ENCODE assay signal across 19 cellular contexts in genomic region chr6:6461138-6461537, GRCh38.
DNase-seq lines count a peak whose midpoint lies in the region; ATAC-seq, FAIRE-seq and TF ChIP-seq lines count a peak whose summit lies in the region.
"Had no signal": no experiment of that assay in that cellular context is flagged by ENCODE, and none has a peak within 500 bp of the region (broad histone marks: within the 10 kb centered on the region; RNA-seq: fewer than 3 reads in every experiment).

No MANE protein-coding gene starts in this region.

- H2AFZ ChIP-seq in MM.1S (ENCODE audit: low read length) = peak overlapping the region; percentile 38; the same call in 1 of the 2 replicates

- no peaks in the 10 kb centered on the region for H3K9me3 ChIP-seq in MM.1S (replicated peaks; ENCODE audit: insufficient read depth, low read length)
- peaks cover 5% of the 10 kb centered on the region for H3K9me3 ChIP-seq in left ventricle myocardium inferior (replicated peaks)
- no peaks in the 10 kb centered on the region for H3K9me3 ChIP-seq in CD8-positive, alpha-beta T cell (ENCODE audit: low read length)
- no peaks in the 10 kb centered on the region for H3K9me3 ChIP-seq in colonic mucosa

- CTCF ChIA-PET in CD8-positive, alpha-beta T cell (lab: Charles Lee) = no interaction called here

- H3K36me3 ChIP-seq in MM.1S (replicated peaks; ENCODE audit: insufficient read depth, low read length) = no peaks in the 10 kb centered on the region
- H3K36me3 ChIP-seq in left ventricle myocardium inferior = no peaks in the 10 kb centered on the region
- no peaks in the 10 kb centered on the region for H3K36me3 ChIP-seq in CD8-positive, alpha-beta T cell (ENCODE audit: insufficient read depth, low read length)
- no peaks in the 10 kb centered on the region for H3K36me3 ChIP-seq in colonic mucosa

- H3K27me3 Mint-ChIP-seq in CD8-positive, alpha-beta T cell (ENCODE audit: low read depth) = peaks cover 16% of the 10 kb centered on the region

- peak overlapping the region; percentile 71 for H3K4me2 ChIP-seq in MM.1S (ENCODE audit: low read depth, low read length)

- in situ Hi-C loops in astrocyte of the spinal cord (cut with HindIII; ENCODE audit: low sequenced_read_pairs) = no loop called here

- no peak overlapping the region for H3K4me3 Mint-ChIP-seq in CD8-positive, alpha-beta T cell
- H3K4me3 Mint-ChIP-seq: B cell had no signal

- no peaks in the 10 kb centered on the region for H3K9me2 ChIP-seq in MM.1S (replicated peaks; ENCODE audit: insufficient read depth, low read length)

- peaks cover 17% of the 10 kb centered on the region for H3F3A ChIP-seq in MM.1S (ENCODE audit: insufficient read depth, low read length)

- TF ChIP-seq CTCF in MM.1S (IDR thresholded peaks at IDR 0.05; ENCODE audit: low read length) = no peak
- no peak for TF ChIP-seq CTCF in astrocyte of the spinal cord (IDR thresholded peaks at IDR 0.05; ENCODE audit: low read depth, low read length)
- TF ChIP-seq CTCF in left ventricle myocardium inferior (IDR thresholded peaks at IDR 0.05; ENCODE audit: borderline replicate concordance) = no peak
- TF ChIP-seq CTCF in CD8-positive, alpha-beta T cell (IDR thresholded peaks at IDR 0.05) = no peak
- TF ChIP-seq CTCF in colonic mucosa (IDR thresholded peaks at IDR 0.05) = no peak

- H3K9me3 Mint-ChIP-seq in CD8-positive, alpha-beta T cell = peaks cover 3% of the 10 kb centered on the region

- H3K27ac ChIP-seq in MM.1S (ENCODE audit: low read length) (peak overlapping the region; percentile 41; the same call in 1 of the 2 replicates), left ventricle myocardium inferior (replicated peaks) (no peak overlapping the region), colonic mucosa (no peak overlapping the region)
- no peak overlapping the region for H3K27ac ChIP-seq in CD8-positive, alpha-beta T cell (ENCODE audit: low read depth, low read length)

- H4K20me1 ChIP-seq in MM.1S (ENCODE audit: insufficient read depth, low read length) = no peaks in the 10 kb centered on the region

- no peaks in the 10 kb centered on the region for H3K4me1 Mint-ChIP-seq in CD8-positive, alpha-beta T cell (ENCODE audit: low read depth)
- H3K4me1 Mint-ChIP-seq: B cell; CD4-positive, alpha-beta memory T cell had no signal

- H3K9ac ChIP-seq in MM.1S (ENCODE audit: low read length) (no peak overlapping the region), colonic mucosa (ENCODE audit: low read depth in 2 of 2, low read length in 2 of 2) (no peak overlapping the region)

- TF ChIP-seq POLR2A in GM12891 (IDR thresholded peaks at IDR 0.05; ENCODE audit: low read depth, low read length) = no peak

- intact Hi-C loops in left ventricle myocardium inferior (cut with micrococcal nuclease) = no loop called here
- intact Hi-C loops in CD8-positive, alpha-beta T cell (cut with DNase I, micrococcal nuclease) = no loop called here
- intact Hi-C loops in colonic mucosa (cut with DNase I) = no loop called here

- H3K4me3 ChIP-seq in MM.1S (ENCODE audit: low read length) (peak overlapping the region; percentile 17; the same call in 1 of the 2 replicates), astrocyte of the spinal cord (ENCODE audit: low read depth, low read length) (no peak overlapping the region), left ventricle myocardium inferior (no peak overlapping the region), colonic mucosa (no peak overlapping the region)
- no peak overlapping the region for H3K4me3 ChIP-seq in CD8-positive, alpha-beta T cell (ENCODE audit: low read depth, low read length)

- H3K27me3 ChIP-seq in MM.1S (replicated peaks; ENCODE audit: insufficient read depth, low read length) = no peaks in the 10 kb centered on the region
- H3K27me3 ChIP-seq in left ventricle myocardium inferior (ENCODE audit: low read depth) = no peaks in the 10 kb centered on the region
- no peaks in the 10 kb centered on the region for H3K27me3 ChIP-seq in CD8-positive, alpha-beta T cell (ENCODE audit: insufficient read depth, low read length)
- H3K27me3 ChIP-seq in colonic mucosa = no peaks in the 10 kb centered on the region

- POLR2A ChIA-PET in CD8-positive, alpha-beta T cell (lab: Charles Lee) = no interaction called here

- FAIRE-seq in GM12891 (lab: Jason Lieb, UNC) = peak; percentile 57
- no peak for FAIRE-seq in urothelium cell line (lab: Jason Lieb, UNC)
- FAIRE-seq: HepG2 had no signal

- DNase-seq in GM12891 (ENCODE audit: insufficient read length, low spot score) = no peak
- peak; percentile 83 for DNase-seq in MM.1S
- DNase-seq in astrocyte of the spinal cord (ENCODE audit: low read depth, low spot score) = peak; percentile 2
- DNase-seq in urothelium cell line (ENCODE audit: low spot score) = peak; percentile 59
- DNase-seq in left ventricle myocardium inferior = no peak
- DNase-seq in CD8-positive, alpha-beta T cell = no peak
- DNase-seq in colonic mucosa = no peak
- DNase-seq: Calu3; CD4-positive, alpha-beta memory T cell; EL; KG1; NCI-H1092 treated with DMSO at 0.1 percent for 48 hours; NCI-H146; NCI-H2081; NCI-H524 treated with DMSO at 0.1 percent for 48 hours; SW 1271 had no signal

- no peak for ATAC-seq in CD8-positive, alpha-beta T cell
- ATAC-seq: HepG2, Panc1 had no signal

- no peaks in the 10 kb centered on the region for H3K36me3 Mint-ChIP-seq in CD8-positive, alpha-beta T cell
- H3K36me3 Mint-ChIP-seq: CD4-positive, alpha-beta memory T cell had no signal

- no peak overlapping the region for H3K27ac Mint-ChIP-seq in CD8-positive, alpha-beta T cell
- H3K27ac Mint-ChIP-seq: B cell had no signal

- no peaks in the 10 kb centered on the region for H3K79me2 ChIP-seq in MM.1S (ENCODE audit: low read length)

- peaks cover 20% of the 10 kb centered on the region for H3K4me1 ChIP-seq in MM.1S (ENCODE audit: low read length)
- H3K4me1 ChIP-seq in left ventricle myocardium inferior = no peaks in the 10 kb centered on the region
- H3K4me1 ChIP-seq in CD8-positive, alpha-beta T cell (ENCODE audit: insufficient read depth, low read length) = no peaks in the 10 kb centered on the region
- no peaks in the 10 kb centered on the region for H3K4me1 ChIP-seq in colonic mucosa

TF ChIP-seq in GM12891, 5 proteins besides CTCF, POLR2A, EP300 and RAD21:
- TF ChIP-seq SPI1 (IDR thresholded peaks at IDR 0.05; ENCODE audit: low read depth, low read length) (no peak), TAF1 (IDR thresholded peaks at IDR 0.05; ENCODE audit: low read depth, low read length) (no peak), POLR2AphosphoS5 (IDR thresholded peaks at IDR 0.05; ENCODE audit: low read depth, low read length) (no peak), PAX5 (IDR thresholded peaks at IDR 0.05; ENCODE audit: insufficient read depth, low read length, severe bottlenecking) (no peak), POU2F2 (IDR thresholded peaks at IDR 0.05; ENCODE audit: low read depth, low read length) (no peak)

Comparison
In these comparisons a context has a peak if more than half of its experiments do, and no peak if none do; other contexts are left out.
1. DNase-seq: peak in MM.1S (single experiment), astrocyte of the spinal cord (single experiment) and urothelium cell line (single experiment); none in GM12891 (single experiment), left ventricle myocardium inferior (single experiment), CD8-positive, alpha-beta T cell (0 of 7) and colonic mucosa (single experiment).